In genomic region chr1:11059166-11059989, GRCh38 we compare ENCODE assay signal across 1 cellular context.
A peak's percentile ranks its signal among the peaks of the same experiment; 100 is the strongest.
TF ChIP-seq lines count a peak whose summit lies in the region.

No MANE protein-coding gene starts in this region.

TF ChIP-seq in HepG2, 621 proteins besides CTCF, POLR2A, EP300 and RAD21 (continued from another document):
- TF ChIP-seq, protein P1, sequence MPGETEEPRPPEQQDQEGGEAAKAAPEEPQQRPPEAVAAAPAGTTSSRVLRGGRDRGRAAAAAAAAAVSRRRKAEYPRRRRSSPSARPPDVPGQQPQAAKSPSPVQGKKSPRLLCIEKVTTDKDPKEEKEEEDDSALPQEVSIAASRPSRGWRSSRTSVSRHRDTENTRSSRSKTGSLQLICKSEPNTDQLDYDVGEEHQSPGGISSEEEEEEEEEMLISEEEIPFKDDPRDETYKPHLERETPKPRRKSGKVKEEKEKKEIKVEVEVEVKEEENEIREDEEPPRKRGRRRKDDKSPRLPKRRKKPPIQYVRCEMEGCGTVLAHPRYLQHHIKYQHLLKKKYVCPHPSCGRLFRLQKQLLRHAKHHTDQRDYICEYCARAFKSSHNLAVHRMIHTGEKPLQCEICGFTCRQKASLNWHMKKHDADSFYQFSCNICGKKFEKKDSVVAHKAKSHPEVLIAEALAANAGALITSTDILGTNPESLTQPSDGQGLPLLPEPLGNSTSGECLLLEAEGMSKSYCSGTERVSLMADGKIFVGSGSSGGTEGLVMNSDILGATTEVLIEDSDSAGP (CRISPR knock-in tag; IDR thresholded peaks at IDR 0.05; ENCODE audit: borderline replicate concordance): peak; percentile 33; the same call in 1 of the 2 replicates
- TF ChIP-seq, protein P2, sequence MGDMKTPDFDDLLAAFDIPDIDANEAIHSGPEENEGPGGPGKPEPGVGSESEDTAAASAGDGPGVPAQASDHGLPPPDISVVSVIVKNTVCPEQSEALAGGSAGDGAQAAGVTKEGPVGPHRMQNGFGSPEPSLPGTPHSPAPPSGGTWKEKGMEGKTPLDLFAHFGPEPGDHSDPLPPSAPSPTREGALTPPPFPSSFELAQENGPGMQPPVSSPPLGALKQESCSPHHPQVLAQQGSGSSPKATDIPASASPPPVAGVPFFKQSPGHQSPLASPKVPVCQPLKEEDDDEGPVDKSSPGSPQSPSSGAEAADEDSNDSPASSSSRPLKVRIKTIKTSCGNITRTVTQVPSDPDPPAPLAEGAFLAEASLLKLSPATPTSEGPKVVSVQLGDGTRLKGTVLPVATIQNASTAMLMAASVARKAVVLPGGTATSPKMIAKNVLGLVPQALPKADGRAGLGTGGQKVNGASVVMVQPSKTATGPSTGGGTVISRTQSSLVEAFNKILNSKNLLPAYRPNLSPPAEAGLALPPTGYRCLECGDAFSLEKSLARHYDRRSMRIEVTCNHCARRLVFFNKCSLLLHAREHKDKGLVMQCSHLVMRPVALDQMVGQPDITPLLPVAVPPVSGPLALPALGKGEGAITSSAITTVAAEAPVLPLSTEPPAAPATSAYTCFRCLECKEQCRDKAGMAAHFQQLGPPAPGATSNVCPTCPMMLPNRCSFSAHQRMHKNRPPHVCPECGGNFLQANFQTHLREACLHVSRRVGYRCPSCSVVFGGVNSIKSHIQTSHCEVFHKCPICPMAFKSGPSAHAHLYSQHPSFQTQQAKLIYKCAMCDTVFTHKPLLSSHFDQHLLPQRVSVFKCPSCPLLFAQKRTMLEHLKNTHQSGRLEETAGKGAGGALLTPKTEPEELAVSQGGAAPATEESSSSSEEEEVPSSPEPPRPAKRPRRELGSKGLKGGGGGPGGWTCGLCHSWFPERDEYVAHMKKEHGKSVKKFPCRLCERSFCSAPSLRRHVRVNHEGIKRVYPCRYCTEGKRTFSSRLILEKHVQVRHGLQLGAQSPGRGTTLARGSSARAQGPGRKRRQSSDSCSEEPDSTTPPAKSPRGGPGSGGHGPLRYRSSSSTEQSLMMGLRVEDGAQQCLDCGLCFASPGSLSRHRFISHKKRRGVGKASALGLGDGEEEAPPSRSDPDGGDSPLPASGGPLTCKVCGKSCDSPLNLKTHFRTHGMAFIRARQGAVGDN (CRISPR knock-in tag; IDR thresholded peaks at IDR 0.05): peak; percentile 58
- TF ChIP-seq MED13 (CRISPR knock-in tag; IDR thresholded peaks at IDR 0.05): 0 out of 2 replicates have a peak, but pooled peaks have one; percentile 45
- no peak for TF ChIP-seq ZNF207 (IDR thresholded peaks at IDR 0.05; ENCODE audit: borderline replicate concordance)
- TF ChIP-seq KDM2A (CRISPR knock-in tag; IDR thresholded peaks at IDR 0.05; ENCODE audit: borderline replicate concordance, low read depth): no peak
- TF ChIP-seq THAP8 (CRISPR knock-in tag; IDR thresholded peaks at IDR 0.05; ENCODE audit: borderline replicate concordance): peak; percentile 68; the same call in 1 of the 2 replicates
- no peak for TF ChIP-seq BHLHE40 (IDR thresholded peaks at IDR 0.05; ENCODE audit: low read length)
- TF ChIP-seq, protein P3, sequence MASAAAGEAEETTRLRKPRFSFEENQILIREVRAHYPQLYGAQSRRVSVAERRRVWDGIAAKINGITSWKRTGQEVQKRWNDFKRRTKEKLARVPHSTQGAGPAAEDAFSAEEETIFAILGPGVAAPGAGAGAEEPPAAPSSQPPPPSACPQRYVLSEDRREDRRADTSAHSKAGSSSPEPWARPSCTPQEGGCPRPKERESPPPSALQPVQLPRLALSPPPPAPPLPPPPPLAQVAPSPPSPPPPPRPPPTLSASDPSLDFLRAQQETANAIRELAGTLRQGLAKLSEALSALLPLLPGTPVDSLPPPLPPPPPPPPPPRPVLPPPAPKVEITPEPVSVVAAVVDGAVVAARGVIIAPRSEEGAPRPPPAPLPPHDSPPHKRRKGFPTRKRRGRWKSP (CRISPR knock-in tag; IDR thresholded peaks at IDR 0.05): no peak
- no peak for TF ChIP-seq ZNF557 (CRISPR knock-in tag; IDR thresholded peaks at IDR 0.05)
- peak; percentile 72 for TF ChIP-seq RBFOX2 (IDR thresholded peaks at IDR 0.05; ENCODE audit: low read depth, low read length)
- no peak for TF ChIP-seq ELF4 (CRISPR knock-in tag; IDR thresholded peaks at IDR 0.05; ENCODE audit: borderline replicate concordance)
- TF ChIP-seq KDM6A (CRISPR knock-in tag; IDR thresholded peaks at IDR 0.05; ENCODE audit: low read depth): no peak
- TF ChIP-seq MXI1 (IDR thresholded peaks at IDR 0.05; ENCODE audit: borderline replicate concordance, low read depth, low read length): 0 out of 3 replicates have a peak, but pooled peaks have one; percentile 38
- peak; percentile 38; the same call in 1 of the 2 replicates for TF ChIP-seq ZBTB10 (CRISPR knock-in tag; IDR thresholded peaks at IDR 0.05; ENCODE audit: borderline replicate concordance)
- no peak for TF ChIP-seq SP5 (CRISPR knock-in tag; IDR thresholded peaks at IDR 0.05; ENCODE audit: borderline replicate concordance, low read depth)
- TF ChIP-seq, protein P4, sequence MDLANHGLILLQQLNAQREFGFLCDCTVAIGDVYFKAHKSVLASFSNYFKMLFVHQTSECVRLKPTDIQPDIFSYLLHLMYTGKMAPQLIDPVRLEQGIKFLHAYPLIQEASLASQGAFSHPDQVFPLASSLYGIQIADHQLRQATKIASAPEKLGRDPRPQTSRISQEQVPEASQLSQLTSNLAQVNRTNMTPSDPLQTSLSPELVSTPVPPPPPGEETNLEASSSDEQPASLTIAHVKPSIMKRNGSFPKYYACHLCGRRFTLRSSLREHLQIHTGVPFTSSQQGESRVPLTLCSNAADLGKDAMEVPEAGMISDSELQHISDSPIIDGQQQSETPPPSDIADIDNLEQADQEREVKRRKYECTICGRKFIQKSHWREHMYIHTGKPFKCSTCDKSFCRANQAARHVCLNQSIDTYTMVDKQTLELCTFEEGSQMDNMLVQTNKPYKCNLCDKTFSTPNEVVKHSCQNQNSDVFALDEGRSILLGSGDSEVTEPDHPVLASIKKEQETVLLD (CRISPR knock-in tag; IDR thresholded peaks at IDR 0.05; ENCODE audit: low read depth): no peak
- peak; percentile 82 for TF ChIP-seq ZNF777 (CRISPR knock-in tag; IDR thresholded peaks at IDR 0.05)
- no peak for TF ChIP-seq ZMAT3 (CRISPR knock-in tag; conservative IDR thresholded peaks at IDR 0.05)
- TF ChIP-seq ZNF589 (CRISPR knock-in tag; conservative IDR thresholded peaks at IDR 0.05): no peak
- TF ChIP-seq CCDC6 (CRISPR knock-in tag; IDR thresholded peaks at IDR 0.05): no peak
- TF ChIP-seq ZHX2 (IDR thresholded peaks at IDR 0.05; ENCODE audit: low read depth): no peak
- TF ChIP-seq ZHX2 (CRISPR knock-in tag; IDR thresholded peaks at IDR 0.05; ENCODE audit: borderline replicate concordance): peak; percentile 36; the same call in 1 of the 2 replicates
- no peak for TF ChIP-seq ZMAT5 (CRISPR knock-in tag; IDR thresholded peaks at IDR 0.05; ENCODE audit: borderline replicate concordance, low read depth)
- peak; percentile 12; the same call in 1 of the 2 replicates for TF ChIP-seq AKAP8 (CRISPR knock-in tag; IDR thresholded peaks at IDR 0.05)
- no peak for TF ChIP-seq MIER2 (CRISPR knock-in tag; IDR thresholded peaks at IDR 0.05)
- TF ChIP-seq UBTF (CRISPR knock-in tag; IDR thresholded peaks at IDR 0.05): peak; percentile 36; the same call in 1 of the 2 replicates
- no peak for TF ChIP-seq KMT2A (CRISPR knock-in tag; IDR thresholded peaks at IDR 0.05)
- no peak for TF ChIP-seq BORCS8-MEF2B (CRISPR knock-in tag; IDR thresholded peaks at IDR 0.05)
- TF ChIP-seq MTF1 (CRISPR knock-in tag; IDR thresholded peaks at IDR 0.05): 0 out of 2 replicates have a peak, but pooled peaks have one; percentile 34
- TF ChIP-seq ZNF615 (CRISPR knock-in tag; IDR thresholded peaks at IDR 0.05; ENCODE audit: borderline replicate concordance): no peak
- no peak for TF ChIP-seq ZNF7 (CRISPR knock-in tag; IDR thresholded peaks at IDR 0.05)
- no peak for TF ChIP-seq HMG20A (CRISPR knock-in tag; IDR thresholded peaks at IDR 0.05; ENCODE audit: borderline replicate concordance)
- TF ChIP-seq STAG1 (CRISPR knock-in tag; IDR thresholded peaks at IDR 0.05): no peak
- no peak; the same call in 1 of the 2 replicates for TF ChIP-seq ZNF616 (CRISPR knock-in tag; IDR thresholded peaks at IDR 0.05; ENCODE audit: low read depth)
- no peak for TF ChIP-seq ZNF335 (CRISPR knock-in tag; IDR thresholded peaks at IDR 0.05)
- peak; percentile 22; the same call in 1 of the 2 replicates for TF ChIP-seq ZNF143 (CRISPR knock-in tag; IDR thresholded peaks at IDR 0.05)
